Comparison of ENCODE assay signal across 1 cellular context in the genomic region with DNA sequence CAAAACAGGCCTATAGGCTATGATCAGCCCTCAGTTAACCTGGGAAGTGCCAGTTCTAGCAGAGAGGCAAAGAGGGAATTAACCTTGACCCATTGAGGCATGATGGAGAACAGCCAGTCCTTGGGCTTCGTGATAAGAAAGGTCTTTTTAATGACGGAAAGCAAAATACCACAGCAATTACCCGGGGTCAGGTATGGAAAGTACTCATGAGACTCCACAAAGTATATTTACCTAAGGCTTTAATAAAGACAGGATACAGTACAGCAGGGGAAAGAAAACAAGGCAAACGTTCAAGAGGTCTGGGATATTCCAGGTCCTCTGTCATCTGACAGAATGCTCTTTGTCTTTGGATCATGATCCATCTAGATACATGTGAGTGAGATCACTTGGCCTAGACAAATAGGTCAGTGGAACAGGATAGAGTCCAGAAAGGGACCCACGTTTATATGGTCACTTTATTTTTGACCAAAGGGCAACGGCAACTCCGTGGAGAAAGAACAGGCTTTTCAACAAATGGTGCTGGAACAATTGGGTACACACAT.
TF ChIP-seq lines count a peak whose summit lies in the region.

No MANE protein-coding gene starts in this region.

TF ChIP-seq in liver, 16 proteins besides CTCF, POLR2A, EP300 and RAD21 (continued from another document):
- peak; percentile 55 for TF ChIP-seq YY1 (IDR thresholded peaks at IDR 0.05)
- TF ChIP-seq FOXA2 (IDR thresholded peaks at IDR 0.05), result peak; percentile 15
- TF ChIP-seq JUND (IDR thresholded peaks at IDR 0.05), result peak; percentile 54 to 81
- TF ChIP-seq, protein P1, sequence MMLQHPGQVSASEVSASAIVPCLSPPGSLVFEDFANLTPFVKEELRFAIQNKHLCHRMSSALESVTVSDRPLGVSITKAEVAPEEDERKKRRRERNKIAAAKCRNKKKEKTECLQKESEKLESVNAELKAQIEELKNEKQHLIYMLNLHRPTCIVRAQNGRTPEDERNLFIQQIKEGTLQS (IDR thresholded peaks at IDR 0.05), result peak; percentile 16
